ENCODE assay signal across 26 cellular contexts in the genomic region with DNA sequence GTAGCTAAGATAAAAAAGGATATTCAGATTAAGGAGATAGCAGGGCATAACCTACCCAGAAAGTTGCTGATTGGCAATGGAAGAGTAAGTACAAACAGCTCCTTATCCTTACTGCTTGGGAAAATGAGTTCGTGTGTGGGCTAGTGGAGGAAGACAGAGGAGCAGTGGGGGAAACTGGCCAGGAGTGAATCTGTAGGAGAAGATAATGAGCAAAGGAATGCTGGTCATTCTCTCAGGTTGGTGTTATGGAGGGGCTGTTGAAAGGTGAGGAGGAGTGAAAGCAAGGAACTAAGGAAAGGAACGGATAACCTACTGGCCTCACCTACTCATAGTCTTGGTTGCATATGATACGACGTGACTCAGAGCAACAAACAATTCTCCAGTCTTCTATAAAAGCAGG. TPM values are rescaled to one million over a fixed set of nuclear protein-coding genes. Genes with fewer than 3 reads are reported as not detected.
"Had no signal": no experiment of that assay in that cellular context is flagged by ENCODE, and none has a peak within 500 bp of the region (broad histone marks: within the 10 kb centered on the region; RNA-seq: fewer than 3 reads in every experiment).

No MANE protein-coding gene starts in this region.

- H3K9me3 Mint-ChIP-seq: dendritic cell treated with granulocyte-macrophage colony-stimulating factor and Interleukin-4, amounts not matched to agents 40 ng/mL and 50 ng/mL, for 4 days; memory B cell; nephron; stimulated activated memory B cell treated with anti-CD40 and anti-IgM and Interleukin-4, amounts not matched to agents 10 μg/mL and 1 μg/mL and 100 μg/mL, for 72 hours had no signal

- H3K9me3 ChIP-seq: heart left ventricle, left ventricle myocardium inferior, lower lobe of right lung, psoas muscle, right lobe of liver, tibial artery, upper lobe of left lung, uterus had no signal

- H3K27me3 Mint-ChIP-seq: dendritic cell treated with granulocyte-macrophage colony-stimulating factor and Interleukin-4, amounts not matched to agents 40 ng/mL and 50 ng/mL, for 4 days; memory B cell; naive B cell; stimulated activated memory B cell treated with anti-CD40 and anti-IgM and Interleukin-4, amounts not matched to agents 10 μg/mL and 1 μg/mL and 100 μg/mL, for 72 hours; stimulated activated naive CD8-positive, alpha-beta T cell treated with anti-CD3 and anti-CD28 coated beads, Interleukin-15, Interleukin-2, amounts not matched to agents 100 ng/mL and 50 ng/mL, for 24 hours had no signal

- H3K27ac ChIP-seq: heart left ventricle, left ventricle myocardium inferior, lower lobe of right lung, psoas muscle, right lobe of liver, tibial artery, upper lobe of left lung, uterus had no signal

- H3K27ac Mint-ChIP-seq: dendritic cell treated with granulocyte-macrophage colony-stimulating factor and Interleukin-4, amounts not matched to agents 40 ng/mL and 50 ng/mL, for 4 days; memory B cell; stimulated activated memory B cell treated with anti-CD40 and anti-IgM and Interleukin-4, amounts not matched to agents 10 μg/mL and 1 μg/mL and 100 μg/mL, for 72 hours; stimulated activated naive CD8-positive, alpha-beta T cell treated with anti-CD3 and anti-CD28 coated beads, Interleukin-15, Interleukin-2, amounts not matched to agents 100 ng/mL and 50 ng/mL, for 24 hours had no signal

- H3K27me3 ChIP-seq: heart left ventricle, right lobe of liver, tibial artery, upper lobe of left lung, uterus had no signal

- H3K36me3 ChIP-seq: left ventricle myocardium inferior, lower lobe of right lung, right lobe of liver, tibial artery, upper lobe of left lung, uterus had no signal

- H3K4me3 ChIP-seq: heart left ventricle, left ventricle myocardium inferior, lower lobe of right lung, psoas muscle, right lobe of liver, tibial artery, upper lobe of left lung, uterus had no signal

- H3K4me1 ChIP-seq: psoas muscle, uterus had no signal

- H3K4me3 Mint-ChIP-seq: dendritic cell treated with granulocyte-macrophage colony-stimulating factor and Interleukin-4, amounts not matched to agents 40 ng/mL and 50 ng/mL, for 4 days; memory B cell; naive B cell; nephron; stimulated activated memory B cell treated with anti-CD40 and anti-IgM and Interleukin-4, amounts not matched to agents 10 μg/mL and 1 μg/mL and 100 μg/mL, for 72 hours; stimulated activated naive CD8-positive, alpha-beta T cell treated with anti-CD3 and anti-CD28 coated beads, Interleukin-15, Interleukin-2, amounts not matched to agents 100 ng/mL and 50 ng/mL, for 24 hours had no signal

- FAIRE-seq: colon, endothelial cell of umbilical vein, frontal cortex, kidney had no signal

- DNase-seq: heart left ventricle; hypothalamus; kidney; left cardiac atrium; left ventricle myocardium inferior; lower lobe of right lung; naive B cell; psoas muscle; retina; right lobe of liver; stimulated activated CD4-positive, alpha-beta T cell treated with anti-CD3 and anti-CD28 coated beads, Interleukin-4, amount 100 ng/mL, for 24 hours; tibial artery; upper lobe of left lung; uterus had no signal

- ATAC-seq: heart left ventricle; lower lobe of right lung; psoas muscle; right lobe of liver; stimulated activated memory B cell treated with anti-CD40 and anti-IgM and Interleukin-4, amounts not matched to agents 10 μg/mL and 1 μg/mL and 100 μg/mL, for 72 hours had no signal

RNA-seq across cellular contexts. Expression of a gene that starts 7.3 kb away (rescaled TPM):
- total RNA-seq: endothelial cell of umbilical vein, frontal cortex, glomerular endothelial cell, heart left ventricle, kidney, left cardiac atrium, left ventricle myocardium inferior, omental fat pad, psoas muscle, right lobe of liver, temporal lobe had no signal
- polyA plus RNA-seq: endothelial cell of umbilical vein, esophagus, heart left ventricle, psoas muscle had no signal
